Comparison of ENCODE assay signal across 9 cellular contexts in genomic region chr13:30577381-30577780, GRCh38. TPM values are rescaled to one million over a fixed set of nuclear protein-coding genes. Genes with fewer than 3 reads are reported as not detected.
DNase-seq lines count a peak whose midpoint lies in the region; ATAC-seq and TF ChIP-seq lines count a peak whose summit lies in the region.
"Had no signal": no experiment of that assay in that cellular context is flagged by ENCODE, and none has a peak within 500 bp of the region (broad histone marks: within the 10 kb centered on the region; RNA-seq: fewer than 3 reads in every experiment).

No MANE protein-coding gene starts in this region.

- no peak for TF ChIP-seq POLR2A in vagina (IDR thresholded peaks at IDR 0.05)

- H3K4me1 ChIP-seq in SJCRH30 (peaks cover 3% of the 10 kb centered on the region), vagina (peaks cover 8% of the 10 kb centered on the region)

- DNase-seq in SJCRH30 (peak; percentile 39 to 52), astrocyte of the cerebellum (ENCODE audit: low read depth) (peak; percentile 78), skeletal muscle cell (ENCODE audit: low read depth) (peak; percentile 76), DMS153 treated with DMSO at 0.1 percent for 48 hours (lab: John Stamatoyannopoulos, UW; ENCODE audit: unreplicated experiment) (no peak), vagina (ENCODE audit: extremely low spot score in 2 of 2) (no peak), iPS-NIHi11 (ENCODE audit: low spot score) (no peak)

- no peaks in the 10 kb centered on the region for H3K36me3 ChIP-seq in SJCRH30
- H3K36me3 ChIP-seq in vagina = no peaks in the 10 kb centered on the region

- H3K4me3 ChIP-seq in SJCRH30 (no peak overlapping the region), astrocyte of the cerebellum (ENCODE audit: low read depth, low read length) (no peak overlapping the region), skeletal muscle cell (ENCODE audit: low read depth, low read length) (no peak overlapping the region), vagina (no peak overlapping the region)
- H3K4me3 ChIP-seq: SK-N-MC had no signal

- intact Hi-C loops in vagina (cut with DNase I) = no loop called here

- H3K9me3 ChIP-seq in SJCRH30 (replicated peaks) = no peaks in the 10 kb centered on the region
- no peaks in the 10 kb centered on the region for H3K9me3 ChIP-seq in vagina

- in situ Hi-C loops in astrocyte of the cerebellum (cut with HindIII; ENCODE audit: low sequenced_read_pairs) = no loop called here

- no peak overlapping the region for H3K27ac ChIP-seq in SJCRH30
- H3K27ac ChIP-seq in vagina = no peak overlapping the region
- H3K27ac ChIP-seq: SK-N-MC had no signal

- H3K27me3 ChIP-seq in SJCRH30 = no peaks in the 10 kb centered on the region
- H3K27me3 ChIP-seq in vagina = no peaks in the 10 kb centered on the region

- no peak for TF ChIP-seq CTCF in astrocyte of the cerebellum (IDR thresholded peaks at IDR 0.05; ENCODE audit: low read depth, low read length, missing control alignments)
- no peak for TF ChIP-seq CTCF in vagina (IDR thresholded peaks at IDR 0.05)

- ATAC-seq in GM18502 (IDR thresholded peaks at IDR 0.05; ENCODE audit: poor library complexity, unreplicated experiment) (peak; percentile 72), HG03025 (IDR thresholded peaks at IDR 0.05; ENCODE audit: low FRiP score, unreplicated experiment) (peak; percentile 82)

RNA-seq across cellular contexts. Expression of gene USPL1, which starts 40.3 kb away (rescaled TPM):
- total RNA-seq in SJCRH30 (2014; rRNA removed; shearing (Covaris generic)) = 42.2 and 46.0 TPM in 2 replicates
- total RNA-seq in vagina = 18.4 TPM

Comparison
In these comparisons a context has a peak if more than half of its experiments do, and no peak if none do; other contexts are left out.
1. DNase-seq: peak in SJCRH30 (2 of 2), astrocyte of the cerebellum (single experiment) and skeletal muscle cell (single experiment); none in DMS153 treated with DMSO at 0.1 percent for 48 hours (single experiment), vagina (0 of 2) and iPS-NIHi11 (single experiment).